In genomic region chr1:23344111-23344986, GRCh38 we compare ENCODE assay signal across 8 cellular contexts. TPM values are rescaled to one million over a fixed set of nuclear protein-coding genes. Genes with fewer than 3 reads are reported as not detected.
A peak's percentile ranks its signal among the peaks of the same experiment; 100 is the strongest.
DNase-seq lines count a peak whose midpoint lies in the region; ATAC-seq and TF ChIP-seq lines count a peak whose summit lies in the region.

HNRNPR (minus strand) TSS chr1:23344284; CDS start chr1:23341008, 3,276 bp downstream.

- DNase-seq in CD14-positive monocyte (ENCODE audit: low spot score) (peak; percentile 99), NCI-H774 (lab: John Stamatoyannopoulos, UW) (peak; percentile 92), dermis blood vessel endothelial cell (peak; percentile 100), left lung (peak; percentile 99 to 100)
- peak; percentile 99 for DNase-seq in activated CD4-positive, alpha-beta T cell treated with anti-CD3 and anti-CD28 coated beads, Interleukin-2, amount 50 U/mL, for 4 hours
- DNase-seq in stimulated activated CD4-positive, alpha-beta T cell treated with anti-CD3 and anti-CD28 coated beads, Interleukin-2, amount 100 ng/mL, for 48 hours, result peak; percentile 99

- ATAC-seq in GM19395 (IDR thresholded peaks at IDR 0.05; ENCODE audit: unreplicated experiment), result peak; percentile 95
- ATAC-seq in HG03565 (IDR thresholded peaks at IDR 0.05; ENCODE audit: unreplicated experiment), result peak; percentile 83
- peak; percentile 95 for ATAC-seq in left lung

- peak within 1 kb of the TSS; percentile 91 to 96 (median 93) for H3K27ac Mint-ChIP-seq in CD14-positive monocyte

- TF ChIP-seq CTCF in CD14-positive monocyte (IDR thresholded peaks at IDR 0.05) (no peak), left lung (IDR thresholded peaks at IDR 0.05) (no peak)

- peak within 1 kb of the TSS; percentile 90 to 95 for H3K4me3 Mint-ChIP-seq in CD14-positive monocyte

- peaks cover 45% of the 10 kb centered on the region for H3K4me1 Mint-ChIP-seq in CD14-positive monocyte

- H3K36me3 ChIP-seq in left lung, result no peaks in the 10 kb centered on the region

- H3K4me1 ChIP-seq in left lung, result peaks cover 15 to 52% of the 10 kb centered on the region in 2 donors

- no peaks in the 10 kb centered on the region for H3K27me3 ChIP-seq in left lung

- intact Hi-C loops in CD14-positive monocyte (cut with micrococcal nuclease), result loop anchor here (1.0 to 10.0 kb wide), 5 partner anchors 24 to 183 kb away; partner anchors contain the start of gene ZNF436 (in 1 of the 2)
- intact Hi-C loops in left lung (cut with DNase I), result no loop called here

- peak within 1 kb of the TSS; percentile 96 to 97 for H3K27ac ChIP-seq in left lung

- H3K36me3 Mint-ChIP-seq in CD14-positive monocyte, result peaks cover 3 to 7% of the 10 kb centered on the region in 2 donors

- H3K27me3 Mint-ChIP-seq in CD14-positive monocyte (ENCODE audit: low read depth in 3 of 3), result peaks cover 0 to 4% (median 2%) of the 10 kb centered on the region in 3 donors

- peak within 1 kb of the TSS; percentile 77 to 99 for H3K4me3 ChIP-seq in left lung

- no peaks in the 10 kb centered on the region for H3K9me3 ChIP-seq in left lung

- H3K9me3 Mint-ChIP-seq in CD14-positive monocyte, result peaks cover 0 to 5% (median 0%) of the 10 kb centered on the region in 7 donors

RNA-seq across cellular contexts. Expression of gene HNRNPR, which starts in this region (rescaled TPM):
- polyA plus RNA-seq in CD14-positive monocyte, result 100 to 1,000 TPM in 1 of 2 donors, 10 to 100 TPM in 1; 82.9 to 112 TPM
- 65.7 and 133 TPM in 2 replicates for total RNA-seq in dermis blood vessel endothelial cell
- total RNA-seq in left lung, result 100 to 1,000 TPM in 1 of 2 donors, 10 to 100 TPM in 1; 84.3 to 108 TPM

Comparison
In these comparisons a context has a peak if more than half of its experiments do, and no peak if none do; other contexts are left out.
1. Peak in every context shown above with its lines: DNase-seq, ATAC-seq, H3K4me3 ChIP-seq and H3K27ac ChIP-seq.
2. intact Hi-C loops: an anchor here in CD14-positive monocyte (1.0 to 10.0 kb wide); none called in left lung.